Comparison of ENCODE assay signal across 27 cellular contexts in the genomic region with DNA sequence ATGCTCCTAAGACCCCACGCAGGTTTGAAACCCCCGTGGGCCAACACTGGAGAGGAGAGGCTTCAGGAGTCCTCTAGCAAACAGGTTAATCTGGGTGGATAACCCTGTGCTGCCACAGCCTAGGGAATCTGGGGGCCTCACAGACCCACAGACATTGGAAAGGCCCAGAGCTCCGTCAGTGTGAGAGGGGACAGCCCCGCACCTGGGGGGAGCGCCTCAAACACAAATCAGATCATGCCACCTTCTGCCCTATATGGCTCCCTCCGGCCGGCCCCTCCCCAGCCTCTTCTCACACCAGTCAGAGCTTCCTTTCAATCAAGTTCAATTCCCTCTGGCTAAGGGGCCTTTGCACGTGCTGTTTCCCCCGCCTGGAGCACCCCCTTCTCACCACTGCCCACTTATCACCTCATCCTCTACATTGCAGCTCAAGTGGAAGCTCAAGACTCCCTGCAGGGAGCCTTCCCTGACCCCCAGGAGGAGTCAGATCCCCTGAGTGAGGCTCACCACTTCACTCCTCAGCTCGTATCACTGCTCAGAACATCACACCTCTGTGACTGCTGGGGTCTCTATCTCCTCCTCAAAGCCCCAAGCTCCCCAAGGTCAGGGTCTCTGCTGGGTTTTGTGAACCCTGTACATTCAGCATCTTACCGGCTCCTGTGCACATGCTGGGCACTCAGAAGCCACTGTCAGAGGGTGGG. TPM values are rescaled to one million over a fixed set of nuclear protein-coding genes. Genes with fewer than 3 reads are reported as not detected.
DNase-seq lines count a peak whose midpoint lies in the region; ATAC-seq and TF ChIP-seq lines count a peak whose summit lies in the region.
"Had no signal": no experiment of that assay in that cellular context is flagged by ENCODE, and none has a peak within 500 bp of the region (broad histone marks: within the 10 kb centered on the region; RNA-seq: fewer than 3 reads in every experiment).

No MANE protein-coding gene starts in this region.

- TF ChIP-seq CTCF in activated CD8-positive, alpha-beta T cell treated with anti-CD3 and anti-CD28 coated beads for 36 hours (IDR thresholded peaks at IDR 0.05): no peak
- TF ChIP-seq CTCF in WERI-Rb-1 (IDR thresholded peaks at IDR 0.05; ENCODE audit: low read depth, low read length): no peak
- no peak for TF ChIP-seq CTCF in nephron progenitor cell (IDR thresholded peaks at IDR 0.05)
- TF ChIP-seq CTCF in smooth muscle cell (IDR thresholded peaks at IDR 0.05; ENCODE audit: borderline replicate concordance, insufficient read depth, poor library complexity, severe bottlenecking): no peak
- no peak for TF ChIP-seq CTCF in dorsolateral prefrontal cortex (IDR thresholded peaks at IDR 0.05 in 54 of 56, conservative IDR thresholded peaks at IDR 0.05 in 2 of 56; ENCODE audit: low read depth in 1 of 56, partially characterized antibody in 56 of 56)
- TF ChIP-seq CTCF in coronary artery (IDR thresholded peaks at IDR 0.05): no peak

- H3K4me3 ChIP-seq in WERI-Rb-1 (ENCODE audit: low read depth, low read length): no peak overlapping the region
- H3K4me3 ChIP-seq in smooth muscle cell: no peak overlapping the region
- H3K4me3 ChIP-seq in dorsolateral prefrontal cortex: no peak overlapping the region
- H3K4me3 ChIP-seq in coronary artery: no peak overlapping the region
- H3K4me3 ChIP-seq: SJSA1 had no signal

- peaks cover 21% of the 10 kb centered on the region for H3K79me2 ChIP-seq in smooth muscle cell (ENCODE audit: low read depth)

- H2AFZ ChIP-seq in smooth muscle cell (ENCODE audit: low read depth): no peak overlapping the region

- peak; percentile 37 for ATAC-seq in activated CD8-positive, alpha-beta T cell treated with anti-CD3 and anti-CD28 coated beads for 36 hours
- no peak for ATAC-seq in activated CD8-positive, alpha-beta T cell treated with anti-CD3 and anti-CD28 coated beads, Interleukin-2, amount 10 ng/mL, durations not matched to agents 7 days and 5 days

- DNase-seq in activated CD8-positive, alpha-beta T cell treated with anti-CD3 and anti-CD28 coated beads for 36 hours: no peak
- no peak for DNase-seq in activated CD8-positive, alpha-beta T cell treated with anti-CD3 and anti-CD28 coated beads, Interleukin-2, amount 10 ng/mL, durations not matched to agents 7 days and 5 days
- peak; percentile 4 for DNase-seq in WERI-Rb-1
- DNase-seq in nephron progenitor cell: no peak
- DNase-seq in smooth muscle cell (lab: John Stamatoyannopoulos, UW; ENCODE audit: unreplicated experiment): no peak
- DNase-seq in dorsolateral prefrontal cortex: no peak
- no peak for DNase-seq in kidney tubule cell (ENCODE audit: low spot score)
- DNase-seq in coronary artery (ENCODE audit: low spot score): no peak
- DNase-seq: DMS 273 treated with DMSO at 0.1 percent for 48 hours; DND-41; HCEC 1CT; KG1; NCI-H1092; NCI-H1417 treated with DMSO at 0.1 percent for 48 hours; NCI-H1694 treated with DMSO at 0.1 percent for 48 hours; NCI-H2081; NCI-H446; NCI-H524 treated with DMSO at 0.1 percent for 48 hours; NCI-H774; NK-92 treated with Interleukin-12 subunit alpha and Interleukin-12 subunit beta, amount 100 ng/mL, for 24 hours; Right ventricle myocardium superior; RPMI8226 had no signal

- CTCF ChIA-PET in activated CD8-positive, alpha-beta T cell treated with anti-CD3 and anti-CD28 coated beads for 36 hours (lab: Charles Lee): interaction anchor here (0.6 to 1.1 kb wide), 3 partner anchors 23 to 1625 kb away, joined by 3 read pairs; no protein-coding TSS in a partner anchor
- CTCF ChIA-PET in activated CD8-positive, alpha-beta T cell treated with anti-CD3 and anti-CD28 coated beads, Interleukin-2, amount 10 ng/mL, durations not matched to agents 7 days and 5 days (lab: Charles Lee): interaction anchor here (0.9 kb wide), 1 partner anchor 77 kb away, joined by 3 read pairs; no protein-coding TSS in a partner anchor

- no peaks in the 10 kb centered on the region for H3K36me3 Mint-ChIP-seq in activated CD8-positive, alpha-beta T cell treated with anti-CD3 and anti-CD28 coated beads for 36 hours (ENCODE audit: low read depth)
- H3K36me3 Mint-ChIP-seq in activated CD8-positive, alpha-beta T cell treated with anti-CD3 and anti-CD28 coated beads, Interleukin-2, amount 10 ng/mL, durations not matched to agents 7 days and 5 days (ENCODE audit: low read depth): no peaks in the 10 kb centered on the region
- no peaks in the 10 kb centered on the region for H3K36me3 Mint-ChIP-seq in nephron progenitor cell (ENCODE audit: low read depth)
- H3K36me3 Mint-ChIP-seq: CD8-positive, alpha-beta memory T cell had no signal

- no peaks in the 10 kb centered on the region for H3K9me3 ChIP-seq in WERI-Rb-1 (ENCODE audit: severe bottlenecking)
- H3K9me3 ChIP-seq in smooth muscle cell (replicated peaks; ENCODE audit: low read depth): no peaks in the 10 kb centered on the region
- H3K9me3 ChIP-seq: SJSA1 had no signal

- H3K27me3 ChIP-seq in WERI-Rb-1 (ENCODE audit: insufficient read depth, low read depth, severe bottlenecking) (no peaks in the 10 kb centered on the region), smooth muscle cell (ENCODE audit: low read depth) (no peaks in the 10 kb centered on the region), dorsolateral prefrontal cortex (no peaks in the 10 kb centered on the region)
- H3K27me3 ChIP-seq: SJSA1 had no signal

- peaks cover 18% of the 10 kb centered on the region for H3K4me1 ChIP-seq in smooth muscle cell (ENCODE audit: low read depth)
- H3K4me1 ChIP-seq: SJSA1 had no signal

- intact Hi-C loops in activated CD8-positive, alpha-beta T cell treated with anti-CD3 and anti-CD28 coated beads for 36 hours (cut with micrococcal nuclease): no loop called here
- intact Hi-C loops in dorsolateral prefrontal cortex (cut with DNase I): no loop called here

- H3K36me3 ChIP-seq in WERI-Rb-1 (no peaks in the 10 kb centered on the region), smooth muscle cell (ENCODE audit: low read depth) (no peaks in the 10 kb centered on the region)
- H3K36me3 ChIP-seq: SJSA1 had no signal

- WGBS in smooth muscle cell (ENCODE audit: low lambda C conversion rate): 93% methylated on average over 10 of the region's 11 CpGs

- no peak overlapping the region for H3K9ac ChIP-seq in smooth muscle cell (ENCODE audit: low read depth)

- no peak overlapping the region for H3K4me2 ChIP-seq in smooth muscle cell

- POLR2A ChIA-PET in activated CD8-positive, alpha-beta T cell treated with anti-CD3 and anti-CD28 coated beads for 36 hours (lab: Charles Lee): interaction anchor here (1.0 to 1.3 kb wide), 2 partner anchors 9 to 16 kb away, joined by 3 read pairs; no protein-coding TSS in a partner anchor
- POLR2A ChIA-PET in activated CD8-positive, alpha-beta T cell treated with anti-CD3 and anti-CD28 coated beads, Interleukin-2, amount 10 ng/mL, durations not matched to agents 7 days and 5 days (lab: Charles Lee): no interaction called here

- no peak overlapping the region for H3K4me3 Mint-ChIP-seq in activated CD8-positive, alpha-beta T cell treated with anti-CD3 and anti-CD28 coated beads for 36 hours
- no peak overlapping the region for H3K4me3 Mint-ChIP-seq in activated CD8-positive, alpha-beta T cell treated with anti-CD3 and anti-CD28 coated beads, Interleukin-2, amount 10 ng/mL, durations not matched to agents 7 days and 5 days
- no peak overlapping the region for H3K4me3 Mint-ChIP-seq in nephron progenitor cell
- H3K4me3 Mint-ChIP-seq: B cell; CD8-positive, alpha-beta memory T cell had no signal

- H3K27ac ChIP-seq in WERI-Rb-1: no peak overlapping the region
- peak overlapping the region; percentile 79 for H3K27ac ChIP-seq in smooth muscle cell (ENCODE audit: low read depth)
- H3K27ac ChIP-seq in dorsolateral prefrontal cortex: no peak overlapping the region
- H3K27ac ChIP-seq in coronary artery: no peak overlapping the region
- H3K27ac ChIP-seq: 22Rv1, C4-2B, SJSA1 had no signal

- H3F3A ChIP-seq in smooth muscle cell (ENCODE audit: low read depth): no peaks in the 10 kb centered on the region

- H3K27me3 Mint-ChIP-seq in activated CD8-positive, alpha-beta T cell treated with anti-CD3 and anti-CD28 coated beads for 36 hours: no peaks in the 10 kb centered on the region
- no peaks in the 10 kb centered on the region for H3K27me3 Mint-ChIP-seq in activated CD8-positive, alpha-beta T cell treated with anti-CD3 and anti-CD28 coated beads, Interleukin-2, amount 10 ng/mL, durations not matched to agents 7 days and 5 days (ENCODE audit: low read depth)
- H3K27me3 Mint-ChIP-seq in nephron progenitor cell (ENCODE audit: low read depth, poor library complexity): peaks cover 5% of the 10 kb centered on the region
- H3K27me3 Mint-ChIP-seq: B cell had no signal

- no peaks in the 10 kb centered on the region for H3K9me3 Mint-ChIP-seq in activated CD8-positive, alpha-beta T cell treated with anti-CD3 and anti-CD28 coated beads for 36 hours
- H3K9me3 Mint-ChIP-seq in activated CD8-positive, alpha-beta T cell treated with anti-CD3 and anti-CD28 coated beads, Interleukin-2, amount 10 ng/mL, durations not matched to agents 7 days and 5 days (ENCODE audit: insufficient read depth): no peaks in the 10 kb centered on the region
- no peaks in the 10 kb centered on the region for H3K9me3 Mint-ChIP-seq in nephron progenitor cell
- H3K9me3 Mint-ChIP-seq: CD8-positive, alpha-beta memory T cell had no signal

- H3K4me1 Mint-ChIP-seq in activated CD8-positive, alpha-beta T cell treated with anti-CD3 and anti-CD28 coated beads for 36 hours (ENCODE audit: low read depth): peaks cover 17% of the 10 kb centered on the region
- H3K4me1 Mint-ChIP-seq in activated CD8-positive, alpha-beta T cell treated with anti-CD3 and anti-CD28 coated beads, Interleukin-2, amount 10 ng/mL, durations not matched to agents 7 days and 5 days (ENCODE audit: low read depth): no peaks in the 10 kb centered on the region
- peaks cover 59% of the 10 kb centered on the region for H3K4me1 Mint-ChIP-seq in nephron progenitor cell
- H3K4me1 Mint-ChIP-seq: B cell; CD8-positive, alpha-beta memory T cell had no signal

- no peak overlapping the region for H3K27ac Mint-ChIP-seq in activated CD8-positive, alpha-beta T cell treated with anti-CD3 and anti-CD28 coated beads for 36 hours
- no peak overlapping the region for H3K27ac Mint-ChIP-seq in activated CD8-positive, alpha-beta T cell treated with anti-CD3 and anti-CD28 coated beads, Interleukin-2, amount 10 ng/mL, durations not matched to agents 7 days and 5 days
- H3K27ac Mint-ChIP-seq in nephron progenitor cell: peak overlapping the region; percentile 69
- H3K27ac Mint-ChIP-seq: B cell; CD8-positive, alpha-beta memory T cell had no signal

- peaks cover 47% of the 10 kb centered on the region for H4K20me1 ChIP-seq in smooth muscle cell (ENCODE audit: low read depth)

RNA-seq across cellular contexts. Expression of gene FBLN2, which starts 24.1 kb away (rescaled TPM):
- total RNA-seq in activated CD8-positive, alpha-beta T cell treated with anti-CD3 and anti-CD28 coated beads for 36 hours: 10 to 100 TPM in 1 of 2 experiments, 1 to 10 TPM in 1; 8.4 to 13.7 TPM
- 1 to 10 TPM; 1.8 to 2.6 TPM for total RNA-seq in activated CD8-positive, alpha-beta T cell treated with anti-CD3 and anti-CD28 coated beads, Interleukin-2, amount 10 ng/mL, durations not matched to agents 7 days and 5 days
- 159 and 178 TPM in 2 replicates for total RNA-seq in smooth muscle cell
- 249 and 390 TPM in 2 replicates for polyA plus RNA-seq in smooth muscle cell
- 10 to 100 TPM in 20 of 120 experiments, 1 to 10 TPM in 100; 1.4 to 21.4 (median 5.9) TPM for total RNA-seq in dorsolateral prefrontal cortex
